ENCODE assay signal across 9 cellular contexts in the genomic region with DNA sequence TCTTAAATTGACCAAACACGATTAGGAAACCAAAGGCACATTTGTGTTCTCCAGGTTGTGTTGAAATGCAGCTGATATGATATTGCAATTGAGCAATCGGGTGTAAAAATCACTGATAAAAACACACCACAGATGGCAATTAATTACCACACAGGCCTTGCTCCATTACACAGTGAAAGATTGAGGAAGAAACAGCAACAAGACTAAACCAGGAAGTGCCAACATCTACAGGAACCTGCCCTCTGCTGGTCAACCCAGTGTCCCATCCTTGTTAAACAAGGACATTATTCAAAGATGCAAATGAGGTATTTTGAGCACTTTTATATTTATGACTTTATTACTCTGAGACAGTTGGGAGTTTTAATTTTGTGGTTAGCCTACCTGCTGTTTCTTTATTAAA.
DNase-seq lines count a peak whose midpoint lies in the region; ATAC-seq and TF ChIP-seq lines count a peak whose summit lies in the region.
"Had no signal": no experiment of that assay in that cellular context is flagged by ENCODE, and none has a peak within 500 bp of the region (broad histone marks: within the 10 kb centered on the region; RNA-seq: fewer than 3 reads in every experiment).

No MANE protein-coding gene starts in this region.

- H3K36me3 ChIP-seq in BJ (ENCODE audit: control insufficient read depth, insufficient read depth, low read length) = no peaks in the 10 kb centered on the region
- H3K36me3 ChIP-seq in HCT116 (ENCODE audit: control insufficient read depth in 1 of 2, insufficient read depth in 2 of 2, low read length in 2 of 2) = no peaks in the 10 kb centered on the region
- no peaks in the 10 kb centered on the region for H3K36me3 ChIP-seq in left ventricle myocardium inferior
- no peaks in the 10 kb centered on the region for H3K36me3 ChIP-seq in tibial artery

- H3K4me1 ChIP-seq in HCT116 (ENCODE audit: control insufficient read depth in 1 of 2, insufficient read depth in 2 of 2, low read length in 2 of 2) (no peaks in the 10 kb centered on the region), left ventricle myocardium inferior (no peaks in the 10 kb centered on the region), tibial artery (no peaks in the 10 kb centered on the region)

- no peak overlapping the region for H3K9ac ChIP-seq in HCT116 (ENCODE audit: low read length)

- no peaks in the 10 kb centered on the region for H3K9me2 ChIP-seq in HCT116 (ENCODE audit: insufficient read depth)

- H3K79me2 ChIP-seq in HCT116 (ENCODE audit: insufficient read depth, low read length) = no peaks in the 10 kb centered on the region

- H3K4me3 ChIP-seq in BJ (ENCODE audit: low read depth, low read length) (no peak overlapping the region), HCT116 (replicated peaks in 1 of 2; ENCODE audit: low read depth in 1 of 2, low read length in 2 of 2) (no peak overlapping the region), left ventricle myocardium inferior (no peak overlapping the region), tibial artery (no peak overlapping the region)

- H2AFZ ChIP-seq in HCT116 (ENCODE audit: low read depth, low read length, poor library complexity, severe bottlenecking) = no peak overlapping the region

- TF ChIP-seq CTCF in BJ (IDR thresholded peaks at IDR 0.05; ENCODE audit: insufficient read depth, low read depth, low read length) (peak; percentile 40), HCT116 (IDR thresholded peaks at IDR 0.05 in 2 of 3, conservative IDR thresholded peaks at IDR 0.05 in 1 of 3; ENCODE audit: borderline replicate concordance in 1 of 3, insufficient read depth in 1 of 3, low read depth in 2 of 3, low read length in 2 of 3) (0 out of 6 replicates have a peak, but pooled peaks of 2 of the 3 experiments have one; percentile 12 to 14), left ventricle myocardium inferior (IDR thresholded peaks at IDR 0.05; ENCODE audit: borderline replicate concordance) (peak; percentile 46), tibial artery (IDR thresholded peaks at IDR 0.05) (no peak)

- no peak for TF ChIP-seq POLR2A in HCT116 (IDR thresholded peaks at IDR 0.05; ENCODE audit: borderline replicate concordance, extremely low read depth, insufficient read depth, insufficient read length)

- CTCF ChIA-PET in BJ (lab: Yijun Ruan, JAX) = no interaction called here
- CTCF ChIA-PET in HCT116 (lab: Charles Lee) = no interaction called here

- H3K27ac ChIP-seq in HCT116 (ENCODE audit: low read depth, low read length) = no peak overlapping the region
- H3K27ac ChIP-seq in left ventricle myocardium inferior (replicated peaks) = no peak overlapping the region
- H3K27ac ChIP-seq in tibial artery = no peak overlapping the region

- peaks cover 5 to 18% of the 10 kb centered on the region in 2 experiments; a peak in 2 of 4 replicates for H3K9me3 ChIP-seq in HCT116 (ENCODE audit: control insufficient read depth in 1 of 2, insufficient read depth in 1 of 2, low read depth in 1 of 2, low read length in 2 of 2)
- no peaks in the 10 kb centered on the region for H3K9me3 ChIP-seq in left ventricle myocardium inferior (replicated peaks)
- H3K9me3 ChIP-seq in tibial artery = no peaks in the 10 kb centered on the region

- H4K20me1 ChIP-seq in HCT116 (ENCODE audit: insufficient read depth) = no peaks in the 10 kb centered on the region

- BruUV-seq in HCT116 (replicated peaks; lab: Mats Ljungman, UMichigan) = no TSS peak

- H3K4me2 ChIP-seq in HCT116 (ENCODE audit: low read length) = no peak overlapping the region

- POLR2A ChIA-PET in BJ (lab: Charles Lee) = no interaction called here
- POLR2A ChIA-PET in HCT116 (lab: Charles Lee) = no interaction called here

- H3K27me3 ChIP-seq in BJ (ENCODE audit: control insufficient read depth, insufficient read depth, low read length) = no peaks in the 10 kb centered on the region
- H3K27me3 ChIP-seq in HCT116 (ENCODE audit: insufficient read depth, low read length) = no peaks in the 10 kb centered on the region
- H3K27me3 ChIP-seq in left ventricle myocardium inferior (ENCODE audit: low read depth) = no peaks in the 10 kb centered on the region
- no peaks in the 10 kb centered on the region for H3K27me3 ChIP-seq in tibial artery

- TF ChIP-seq RAD21 in HCT116 (IDR thresholded peaks at IDR 0.05; ENCODE audit: low read depth) = no peak

- RAD21 ChIA-PET in HCT116 (lab: Charles Lee; ENCODE audit: low non-redundant PET in 1 of 2, low total read pairs in 2 of 2, uncharacterized antibody in 2 of 2, unreplicated experiment in 2 of 2) = no interaction called here

- in situ Hi-C loops in SK-MEL-5 (cut with HindIII; ENCODE audit: low pct_unique_long_range_greater_than_20kb, low sequenced_read_pairs) = no loop called here

- DNase-seq in BJ (ENCODE audit: low read depth) (no peak), HCT116 (ENCODE audit: low read depth, low spot score) (no peak), SK-MEL-5 (ENCODE audit: low read depth, low spot score) (peak; percentile 52), left ventricle myocardium inferior (no peak), tibial artery (no peak)
- no peak for DNase-seq in activated naive CD4-positive, alpha-beta T cell treated with Interleukin-2 at 50 U/mL for 16 hours
- DNase-seq: NCI-H510A had no signal

- no peak for ATAC-seq in HCT116
- ATAC-seq in GM19452 (IDR thresholded peaks at IDR 0.05; ENCODE audit: unreplicated experiment) = no peak
- ATAC-seq in HG02970 (IDR thresholded peaks at IDR 0.05; ENCODE audit: low FRiP score, unreplicated experiment) = no peak

- intact Hi-C loops in HCT116 (cut with micrococcal nuclease) (no loop called here), left ventricle myocardium inferior (cut with micrococcal nuclease) (no loop called here), tibial artery (cut with DNase I; ENCODE audit: low total_unique reads) (no loop called here)

TF ChIP-seq in HCT116, 20 proteins besides CTCF, POLR2A, EP300 and RAD21:
- TF ChIP-seq EZH2 (IDR thresholded peaks at IDR 0.05) (no peak), FOSL1 (IDR thresholded peaks at IDR 0.05; ENCODE audit: low read depth) (no peak), SP1 (IDR thresholded peaks at IDR 0.05; ENCODE audit: low read depth) (no peak), SIN3A (IDR thresholded peaks at IDR 0.05; ENCODE audit: low read depth) (no peak), YY1 (IDR thresholded peaks at IDR 0.05; ENCODE audit: extremely low read depth, insufficient replicate concordance, low read depth, low read length) (no peak), ELF1 (IDR thresholded peaks at IDR 0.05; ENCODE audit: borderline replicate concordance, low read depth) (no peak), POLR2AphosphoS5 (IDR thresholded peaks at IDR 0.05; ENCODE audit: low read depth, low read length) (no peak), ZNF274 (IDR thresholded peaks at IDR 0.05; ENCODE audit: low read depth, low read length) (no peak), CEBPB (IDR thresholded peaks at IDR 0.05; ENCODE audit: low read depth) (no peak), ZFX (IDR thresholded peaks at IDR 0.05) (no peak), SRF (IDR thresholded peaks at IDR 0.05; ENCODE audit: low read depth) (no peak), EGR1 (IDR thresholded peaks at IDR 0.05; ENCODE audit: low read depth) (no peak)
- TF ChIP-seq, protein P1, sequence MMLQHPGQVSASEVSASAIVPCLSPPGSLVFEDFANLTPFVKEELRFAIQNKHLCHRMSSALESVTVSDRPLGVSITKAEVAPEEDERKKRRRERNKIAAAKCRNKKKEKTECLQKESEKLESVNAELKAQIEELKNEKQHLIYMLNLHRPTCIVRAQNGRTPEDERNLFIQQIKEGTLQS (IDR thresholded peaks at IDR 0.05) = no peak
- TF ChIP-seq, protein P2, sequence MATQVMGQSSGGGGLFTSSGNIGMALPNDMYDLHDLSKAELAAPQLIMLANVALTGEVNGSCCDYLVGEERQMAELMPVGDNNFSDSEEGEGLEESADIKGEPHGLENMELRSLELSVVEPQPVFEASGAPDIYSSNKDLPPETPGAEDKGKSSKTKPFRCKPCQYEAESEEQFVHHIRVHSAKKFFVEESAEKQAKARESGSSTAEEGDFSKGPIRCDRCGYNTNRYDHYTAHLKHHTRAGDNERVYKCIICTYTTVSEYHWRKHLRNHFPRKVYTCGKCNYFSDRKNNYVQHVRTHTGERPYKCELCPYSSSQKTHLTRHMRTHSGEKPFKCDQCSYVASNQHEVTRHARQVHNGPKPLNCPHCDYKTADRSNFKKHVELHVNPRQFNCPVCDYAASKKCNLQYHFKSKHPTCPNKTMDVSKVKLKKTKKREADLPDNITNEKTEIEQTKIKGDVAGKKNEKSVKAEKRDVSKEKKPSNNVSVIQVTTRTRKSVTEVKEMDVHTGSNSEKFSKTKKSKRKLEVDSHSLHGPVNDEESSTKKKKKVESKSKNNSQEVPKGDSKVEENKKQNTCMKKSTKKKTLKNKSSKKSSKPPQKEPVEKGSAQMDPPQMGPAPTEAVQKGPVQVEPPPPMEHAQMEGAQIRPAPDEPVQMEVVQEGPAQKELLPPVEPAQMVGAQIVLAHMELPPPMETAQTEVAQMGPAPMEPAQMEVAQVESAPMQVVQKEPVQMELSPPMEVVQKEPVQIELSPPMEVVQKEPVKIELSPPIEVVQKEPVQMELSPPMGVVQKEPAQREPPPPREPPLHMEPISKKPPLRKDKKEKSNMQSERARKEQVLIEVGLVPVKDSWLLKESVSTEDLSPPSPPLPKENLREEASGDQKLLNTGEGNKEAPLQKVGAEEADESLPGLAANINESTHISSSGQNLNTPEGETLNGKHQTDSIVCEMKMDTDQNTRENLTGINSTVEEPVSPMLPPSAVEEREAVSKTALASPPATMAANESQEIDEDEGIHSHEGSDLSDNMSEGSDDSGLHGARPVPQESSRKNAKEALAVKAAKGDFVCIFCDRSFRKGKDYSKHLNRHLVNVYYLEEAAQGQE (IDR thresholded peaks at IDR 0.05; ENCODE audit: low read depth) = no peak

Comparison
In these comparisons a context has a peak if more than half of its experiments do, and no peak if none do; other contexts are left out.
1. CTCF ChIP-seq: peak in BJ (single experiment), HCT116 (2 of 3) and left ventricle myocardium inferior (single experiment); none in tibial artery (0 of 2).